Comparison of ENCODE assay signal across 1 cellular context in the genomic region with DNA sequence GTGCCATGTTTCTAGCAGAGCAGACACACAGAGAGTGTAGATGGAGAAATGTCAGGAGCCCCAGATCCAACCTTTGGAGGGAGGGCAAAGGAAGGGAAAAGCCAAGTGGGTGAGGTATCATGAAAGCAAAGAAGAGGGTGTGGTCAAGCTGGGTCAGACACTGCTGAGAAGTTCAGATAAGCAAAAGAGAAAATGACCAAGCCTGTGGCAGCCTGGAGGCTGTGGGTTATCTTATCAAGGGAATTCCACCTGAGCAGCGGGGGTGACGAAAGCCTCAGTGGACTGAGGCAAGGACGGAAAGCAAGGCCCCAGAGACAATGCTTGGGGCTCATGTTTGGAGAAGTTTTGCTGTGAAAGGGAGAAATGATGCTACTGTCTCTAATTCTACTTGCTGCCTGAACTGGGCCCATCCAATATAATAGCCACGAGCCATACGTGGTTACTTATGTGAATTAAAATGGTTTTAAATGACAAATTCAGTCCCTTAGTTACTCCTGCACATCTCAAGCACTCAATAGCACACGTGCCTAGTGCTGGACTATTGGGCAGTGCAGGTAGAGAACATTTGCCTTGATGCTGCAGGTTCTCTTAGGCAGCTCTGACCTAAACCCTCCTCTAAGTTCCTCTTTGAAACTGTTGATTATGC.
TF ChIP-seq lines count a peak whose summit lies in the region.

No MANE protein-coding gene starts in this region.

TF ChIP-seq in K562, 482 proteins besides CTCF, POLR2A, EP300 and RAD21 (continued from another document and continues in another):
- peak; percentile 98 for TF ChIP-seq CC2D1A (IDR thresholded peaks at IDR 0.05)
- TF ChIP-seq, protein P1, sequence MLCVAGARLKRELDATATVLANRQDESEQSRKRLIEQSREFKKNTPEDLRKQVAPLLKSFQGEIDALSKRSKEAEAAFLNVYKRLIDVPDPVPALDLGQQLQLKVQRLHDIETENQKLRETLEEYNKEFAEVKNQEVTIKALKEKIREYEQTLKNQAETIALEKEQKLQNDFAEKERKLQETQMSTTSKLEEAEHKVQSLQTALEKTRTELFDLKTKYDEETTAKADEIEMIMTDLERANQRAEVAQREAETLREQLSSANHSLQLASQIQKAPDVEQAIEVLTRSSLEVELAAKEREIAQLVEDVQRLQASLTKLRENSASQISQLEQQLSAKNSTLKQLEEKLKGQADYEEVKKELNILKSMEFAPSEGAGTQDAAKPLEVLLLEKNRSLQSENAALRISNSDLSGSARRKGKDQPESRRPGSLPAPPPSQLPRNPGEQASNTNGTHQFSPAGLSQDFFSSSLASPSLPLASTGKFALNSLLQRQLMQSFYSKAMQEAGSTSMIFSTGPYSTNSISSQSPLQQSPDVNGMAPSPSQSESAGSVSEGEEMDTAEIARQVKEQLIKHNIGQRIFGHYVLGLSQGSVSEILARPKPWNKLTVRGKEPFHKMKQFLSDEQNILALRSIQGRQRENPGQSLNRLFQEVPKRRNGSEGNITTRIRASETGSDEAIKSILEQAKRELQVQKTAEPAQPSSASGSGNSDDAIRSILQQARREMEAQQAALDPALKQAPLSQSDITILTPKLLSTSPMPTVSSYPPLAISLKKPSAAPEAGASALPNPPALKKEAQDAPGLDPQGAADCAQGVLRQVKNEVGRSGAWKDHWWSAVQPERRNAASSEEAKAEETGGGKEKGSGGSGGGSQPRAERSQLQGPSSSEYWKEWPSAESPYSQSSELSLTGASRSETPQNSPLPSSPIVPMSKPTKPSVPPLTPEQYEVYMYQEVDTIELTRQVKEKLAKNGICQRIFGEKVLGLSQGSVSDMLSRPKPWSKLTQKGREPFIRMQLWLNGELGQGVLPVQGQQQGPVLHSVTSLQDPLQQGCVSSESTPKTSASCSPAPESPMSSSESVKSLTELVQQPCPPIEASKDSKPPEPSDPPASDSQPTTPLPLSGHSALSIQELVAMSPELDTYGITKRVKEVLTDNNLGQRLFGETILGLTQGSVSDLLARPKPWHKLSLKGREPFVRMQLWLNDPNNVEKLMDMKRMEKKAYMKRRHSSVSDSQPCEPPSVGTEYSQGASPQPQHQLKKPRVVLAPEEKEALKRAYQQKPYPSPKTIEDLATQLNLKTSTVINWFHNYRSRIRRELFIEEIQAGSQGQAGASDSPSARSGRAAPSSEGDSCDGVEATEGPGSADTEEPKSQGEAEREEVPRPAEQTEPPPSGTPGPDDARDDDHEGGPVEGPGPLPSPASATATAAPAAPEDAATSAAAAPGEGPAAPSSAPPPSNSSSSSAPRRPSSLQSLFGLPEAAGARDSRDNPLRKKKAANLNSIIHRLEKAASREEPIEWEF (CRISPR knock-in tag; IDR thresholded peaks at IDR 0.05), result peak; percentile 69; the same call in 1 of the 2 replicates
- peak; percentile 96 for TF ChIP-seq BCOR (IDR thresholded peaks at IDR 0.05)
- peak in 1 of 2 experiments; percentile 70 for TF ChIP-seq E2F6 (IDR thresholded peaks at IDR 0.05; ENCODE audit: borderline replicate concordance in 1 of 2, extremely low read depth in 1 of 2, insufficient read depth in 1 of 2, insufficient read length in 1 of 2, low read depth in 1 of 2, low read length in 1 of 2, poor library complexity in 1 of 2, severe bottlenecking in 1 of 2)
- no peak for TF ChIP-seq ARID2 (IDR thresholded peaks at IDR 0.05)
- TF ChIP-seq SRSF1 (IDR thresholded peaks at IDR 0.05; ENCODE audit: low read depth, low read length), result no peak
- no peak for TF ChIP-seq ZNF830 (CRISPR knock-in tag; IDR thresholded peaks at IDR 0.05)
- no peak for TF ChIP-seq YBX1 (IDR thresholded peaks at IDR 0.05)
- no peak for TF ChIP-seq NFXL1 (CRISPR knock-in tag; IDR thresholded peaks at IDR 0.05)
- TF ChIP-seq SNAPC5 (CRISPR knock-in tag; IDR thresholded peaks at IDR 0.05), result no peak
- TF ChIP-seq NCOA4 (IDR thresholded peaks at IDR 0.05; ENCODE audit: partially characterized antibody), result peak; percentile 63
- peak; percentile 94 for TF ChIP-seq MYNN (IDR thresholded peaks at IDR 0.05)
- TF ChIP-seq MYNN (CRISPR knock-in tag; IDR thresholded peaks at IDR 0.05), result no peak
- 0 out of 2 replicates have a peak, but pooled peaks have one; percentile 59 for TF ChIP-seq HIVEP1 (CRISPR knock-in tag; IDR thresholded peaks at IDR 0.05)
- no peak for TF ChIP-seq ATF1 (CRISPR knock-in tag; IDR thresholded peaks at IDR 0.05)
- TF ChIP-seq ATF1 (tag; IDR thresholded peaks at IDR 0.05), result peak; percentile 92
- TF ChIP-seq TFE3 (CRISPR knock-in tag; IDR thresholded peaks at IDR 0.05), result no peak
- TF ChIP-seq, protein P2, sequence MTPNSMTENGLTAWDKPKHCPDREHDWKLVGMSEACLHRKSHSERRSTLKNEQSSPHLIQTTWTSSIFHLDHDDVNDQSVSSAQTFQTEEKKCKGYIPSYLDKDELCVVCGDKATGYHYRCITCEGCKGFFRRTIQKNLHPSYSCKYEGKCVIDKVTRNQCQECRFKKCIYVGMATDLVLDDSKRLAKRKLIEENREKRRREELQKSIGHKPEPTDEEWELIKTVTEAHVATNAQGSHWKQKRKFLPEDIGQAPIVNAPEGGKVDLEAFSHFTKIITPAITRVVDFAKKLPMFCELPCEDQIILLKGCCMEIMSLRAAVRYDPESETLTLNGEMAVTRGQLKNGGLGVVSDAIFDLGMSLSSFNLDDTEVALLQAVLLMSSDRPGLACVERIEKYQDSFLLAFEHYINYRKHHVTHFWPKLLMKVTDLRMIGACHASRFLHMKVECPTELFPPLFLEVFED (CRISPR knock-in tag; conservative IDR thresholded peaks at IDR 0.05), result peak; percentile 38; the same call in 1 of the 2 replicates
- no peak for TF ChIP-seq LARP7 (IDR thresholded peaks at IDR 0.05)
- 0 out of 2 replicates have a peak, but pooled peaks have one; percentile 35 for TF ChIP-seq SMC3 (conservative IDR thresholded peaks at IDR 0.05; ENCODE audit: insufficient read depth, low read depth, low read length)
- TF ChIP-seq STAT6 (CRISPR knock-in tag; IDR thresholded peaks at IDR 0.05), result no peak
- no peak for TF ChIP-seq KDM2B (CRISPR knock-in tag; IDR thresholded peaks at IDR 0.05)
- peak; percentile 99 for TF ChIP-seq PML (IDR thresholded peaks at IDR 0.05; ENCODE audit: low read length)
- TF ChIP-seq RFX7 (CRISPR knock-in tag; IDR thresholded peaks at IDR 0.05), result no peak
- TF ChIP-seq ZNF41 (CRISPR knock-in tag; conservative IDR thresholded peaks at IDR 0.05), result no peak
- no peak for TF ChIP-seq SRSF3 (IDR thresholded peaks at IDR 0.05; ENCODE audit: insufficient read depth, low read length)
- TF ChIP-seq CEBPZ (IDR thresholded peaks at IDR 0.05; ENCODE audit: borderline replicate concordance, low read depth, low read length), result no peak
- TF ChIP-seq MTA1 (IDR thresholded peaks at IDR 0.05; ENCODE audit: borderline replicate concordance), result peak; percentile 94
- no peak for TF ChIP-seq POLR2G (IDR thresholded peaks at IDR 0.05; ENCODE audit: low read depth, low read length)
- TF ChIP-seq SPI1 (IDR thresholded peaks at IDR 0.05; ENCODE audit: borderline replicate concordance, low read depth, low read length), result no peak
- no peak for TF ChIP-seq ZNF707 (CRISPR knock-in tag; conservative IDR thresholded peaks at IDR 0.05)
- no peak for TF ChIP-seq HNRNPLL (IDR thresholded peaks at IDR 0.05; ENCODE audit: low read depth, low read length, poor library complexity, severe bottlenecking)
- TF ChIP-seq ELK1 (CRISPR knock-in tag; IDR thresholded peaks at IDR 0.05), result no peak
- TF ChIP-seq, protein P3, sequence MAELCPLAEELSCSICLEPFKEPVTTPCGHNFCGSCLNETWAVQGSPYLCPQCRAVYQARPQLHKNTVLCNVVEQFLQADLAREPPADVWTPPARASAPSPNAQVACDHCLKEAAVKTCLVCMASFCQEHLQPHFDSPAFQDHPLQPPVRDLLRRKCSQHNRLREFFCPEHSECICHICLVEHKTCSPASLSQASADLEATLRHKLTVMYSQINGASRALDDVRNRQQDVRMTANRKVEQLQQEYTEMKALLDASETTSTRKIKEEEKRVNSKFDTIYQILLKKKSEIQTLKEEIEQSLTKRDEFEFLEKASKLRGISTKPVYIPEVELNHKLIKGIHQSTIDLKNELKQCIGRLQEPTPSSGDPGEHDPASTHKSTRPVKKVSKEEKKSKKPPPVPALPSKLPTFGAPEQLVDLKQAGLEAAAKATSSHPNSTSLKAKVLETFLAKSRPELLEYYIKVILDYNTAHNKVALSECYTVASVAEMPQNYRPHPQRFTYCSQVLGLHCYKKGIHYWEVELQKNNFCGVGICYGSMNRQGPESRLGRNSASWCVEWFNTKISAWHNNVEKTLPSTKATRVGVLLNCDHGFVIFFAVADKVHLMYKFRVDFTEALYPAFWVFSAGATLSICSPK (IDR thresholded peaks at IDR 0.05; ENCODE audit: borderline replicate concordance), result no peak
- TF ChIP-seq MAFK (IDR thresholded peaks at IDR 0.05; ENCODE audit: low read length), result 0 out of 2 replicates have a peak, but pooled peaks have one; percentile 34
- peak; percentile 98 for TF ChIP-seq RNF2 (IDR thresholded peaks at IDR 0.05)
- no peak; the same call in 1 of the 2 replicates for TF ChIP-seq NKRF (IDR thresholded peaks at IDR 0.05; ENCODE audit: borderline replicate concordance)
